Comparison of ENCODE assay signal across 39 cellular contexts in genomic region chr4:187767158-187767557, GRCh38.
"Had no signal": no experiment of that assay in that cellular context is flagged by ENCODE, and none has a peak within 500 bp of the region (broad histone marks: within the 10 kb centered on the region; RNA-seq: fewer than 3 reads in every experiment).

No MANE protein-coding gene starts in this region.

- H3K27ac ChIP-seq: ascending aorta, cardiac muscle cell, KMS-11, Peyer's patch, VCaP had no signal

- H3K36me3 Mint-ChIP-seq: activated CD4-positive, alpha-beta memory T cell treated with anti-CD3 and anti-CD28 coated beads for 36 hours; activated CD8-positive, alpha-beta memory T cell treated with anti-CD3 and anti-CD28 coated beads, Interleukin-2, amount 10 ng/mL, durations not matched to agents 7 days and 5 days; activated naive CD8-positive, alpha-beta T cell treated with anti-CD3 and anti-CD28 coated beads for 36 hours had no signal

- H3K4me2 ChIP-seq: KMS-11 had no signal

- H3K36me3 ChIP-seq: ascending aorta, cardiac muscle cell, Peyer's patch had no signal

- H3K4me3 Mint-ChIP-seq: activated B cell treated with CpG ODN at 0.5 μM for 24 hours; activated CD4-positive, alpha-beta memory T cell treated with anti-CD3 and anti-CD28 coated beads for 36 hours; activated CD8-positive, alpha-beta memory T cell treated with anti-CD3 and anti-CD28 coated beads, Interleukin-2, amount 10 ng/mL, durations not matched to agents 7 days and 5 days; activated naive CD8-positive, alpha-beta T cell treated with anti-CD3 and anti-CD28 coated beads for 36 hours; activated T-cell treated with anti-CD3 and anti-CD28 coated beads, Interleukin-2, amount 50 U/mL, for 72 hours; activated T-helper 17 cell treated with anti-CD3 and anti-CD28 coated beads, Interleukin-2, amount 50 U/mL, for 72 hours had no signal

- H3K4me3 ChIP-seq: ascending aorta, cardiac muscle cell, Peyer's patch had no signal

- H3K9ac ChIP-seq: KMS-11 had no signal

- H3K9me3 ChIP-seq: ascending aorta, Peyer's patch had no signal

- H3K27ac Mint-ChIP-seq: activated B cell treated with CpG ODN at 0.5 μM for 24 hours; activated CD4-positive, alpha-beta memory T cell treated with anti-CD3 and anti-CD28 coated beads for 36 hours; activated CD8-positive, alpha-beta memory T cell treated with anti-CD3 and anti-CD28 coated beads, Interleukin-2, amount 10 ng/mL, durations not matched to agents 7 days and 5 days; activated naive CD8-positive, alpha-beta T cell treated with anti-CD3 and anti-CD28 coated beads for 36 hours; activated T-cell treated with anti-CD3 and anti-CD28 coated beads, Interleukin-2, amount 50 U/mL, for 72 hours; activated T-helper 17 cell treated with anti-CD3 and anti-CD28 coated beads, Interleukin-2, amount 50 U/mL, for 72 hours had no signal

- H3K4me1 ChIP-seq: Peyer's patch had no signal

- H3K27me3 Mint-ChIP-seq: activated B cell treated with CpG ODN at 0.5 μM for 24 hours; activated CD4-positive, alpha-beta memory T cell treated with anti-CD3 and anti-CD28 coated beads for 36 hours; activated CD8-positive, alpha-beta memory T cell treated with anti-CD3 and anti-CD28 coated beads, Interleukin-2, amount 10 ng/mL, durations not matched to agents 7 days and 5 days; activated naive CD8-positive, alpha-beta T cell treated with anti-CD3 and anti-CD28 coated beads for 36 hours; activated T-helper 17 cell treated with anti-CD3 and anti-CD28 coated beads, Interleukin-2, amount 50 U/mL, for 72 hours had no signal

- DNase-seq: activated B cell treated with CpG ODN at 0.5 μM for 24 hours; activated CD4-positive, alpha-beta memory T cell treated with anti-CD3 and anti-CD28 coated beads for 36 hours; activated CD4-positive, alpha-beta T cell treated with anti-CD3 and anti-CD28 coated beads for 4 hours; activated CD4-positive, alpha-beta T cell treated with anti-CD3 and anti-CD28 coated beads, Interleukin-2, amount 50 U/mL, for 1 hour; activated CD4-positive, CD25-positive, alpha-beta regulatory T cell treated with anti-CD3 and anti-CD28 coated beads, Interleukin-2, amount 50 U/mL, for 72 hours; activated CD8-positive, alpha-beta memory T cell treated with anti-CD3 and anti-CD28 coated beads for 24 hours; activated CD8-positive, alpha-beta memory T cell treated with anti-CD3 and anti-CD28 coated beads, Interleukin-2, amount 10 ng/mL, durations not matched to agents 7 days and 5 days; activated effector memory CD4-positive, alpha-beta T cell treated with anti-CD3 and anti-CD28 coated beads, Interleukin-2, amount 50 U/mL, for 16 hours; activated naive CD4-positive, alpha-beta T cell; activated naive CD4-positive, alpha-beta T cell treated with anti-CD3 and anti-CD28 coated beads, Interleukin-2, amount 50 U/mL, for 16 hours; activated naive CD8-positive, alpha-beta T cell treated with anti-CD3 and anti-CD28 coated beads for 36 hours; activated T-cell treated with anti-CD3 and anti-CD28 coated beads, Interleukin-2, amount 50 U/mL, for 1 hour; activated T-cell treated with anti-CD3 and anti-CD28 coated beads, Interleukin-2, amount 50 U/mL, for 72 hours; amygdala; NCI-H1092 treated with DMSO at 0.1 percent for 48 hours; NCI-H1417; NCI-H146; NCI-H187; NCI-H2029 treated with DMSO at 0.1 percent for 48 hours; NCI-H2107; NCI-H2171; NCI-H510A; NCI-H526; NCI-H748 treated with DMSO at 0.1 percent for 48 hours; NK-92 treated with Interleukin-12 subunit alpha and Interleukin-12 subunit beta, amount 100 ng/mL, for 24 hours; PC-3; Peyer's patch; RPMI8226; SIG-M5; SW 1271; T-helper 1 cell; T-helper 2 cell; T-helper 9 cell had no signal

- H3K27me3 ChIP-seq: ascending aorta, cardiac muscle cell, Peyer's patch had no signal

- ATAC-seq: activated CD8-positive, alpha-beta memory T cell treated with anti-CD3 and anti-CD28 coated beads, Interleukin-2, amount 10 ng/mL, durations not matched to agents 7 days and 5 days; activated T-cell treated with anti-CD3 and anti-CD28 coated beads, Interleukin-2, amount 50 U/mL, for 72 hours; activated T-helper 17 cell treated with anti-CD3 and anti-CD28 coated beads, Interleukin-2, amount 50 U/mL, for 72 hours; PC-3; SK-N-SH treated with all-trans-retinoic acid at 6 μM for 48 hours had no signal

- H3K4me1 Mint-ChIP-seq: activated B cell treated with CpG ODN at 0.5 μM for 24 hours; activated CD8-positive, alpha-beta memory T cell treated with anti-CD3 and anti-CD28 coated beads, Interleukin-2, amount 10 ng/mL, durations not matched to agents 7 days and 5 days; activated naive CD8-positive, alpha-beta T cell treated with anti-CD3 and anti-CD28 coated beads for 36 hours; activated T-helper 17 cell treated with anti-CD3 and anti-CD28 coated beads, Interleukin-2, amount 50 U/mL, for 72 hours had no signal
